ENCODE assay signal across 11 cellular contexts in genomic region chr7:74483402-74484336, GRCh38. TPM values are rescaled to one million over a fixed set of nuclear protein-coding genes. Genes with fewer than 3 reads are reported as not detected.
DNase-seq lines count a peak whose midpoint lies in the region; ATAC-seq, FAIRE-seq and TF ChIP-seq lines count a peak whose summit lies in the region.
"Had no signal": no experiment of that assay in that cellular context is flagged by ENCODE, and none has a peak within 500 bp of the region (broad histone marks: within the 10 kb centered on the region; RNA-seq: fewer than 3 reads in every experiment).

No MANE protein-coding gene starts in this region.

- H3K27me3 ChIP-seq in endothelial cell of umbilical vein (ENCODE audit: control insufficient read depth in 2 of 2, insufficient read depth in 2 of 2, low read length in 2 of 2), result no peaks in the 10 kb centered on the region
- no peaks in the 10 kb centered on the region for H3K27me3 ChIP-seq in neural progenitor cell

- peak overlapping the region; percentile 63 for H3K27ac Mint-ChIP-seq in neural progenitor cell
- no peak overlapping the region for H3K27ac Mint-ChIP-seq in endothelial cell (ENCODE audit: unreplicated experiment)
- H3K27ac Mint-ChIP-seq: activated CD8-positive, alpha-beta memory T cell treated with anti-CD3 and anti-CD28 coated beads, Interleukin-2, amount 10 ng/mL, durations not matched to agents 7 days and 5 days; effector memory CD8-positive, alpha-beta T cell had no signal

- H2AFZ ChIP-seq in endothelial cell of umbilical vein (ENCODE audit: low read depth, low read length) (no peak overlapping the region), neural progenitor cell (replicated peaks) (no peak overlapping the region)

- TF ChIP-seq POLR2A in endothelial cell of umbilical vein (IDR thresholded peaks at IDR 0.05; ENCODE audit: low read depth, low read length), result no peak

- H3K9ac ChIP-seq in endothelial cell of umbilical vein (replicated peaks; ENCODE audit: extremely low read depth, insufficient read depth, low read length) (no peak overlapping the region), neural progenitor cell (no peak overlapping the region)

- dilution Hi-C loops in endothelial cell of umbilical vein (cut with MboI; ENCODE audit: extremely low pct_ligation_motif_present, low sequenced_read_pairs), result no loop called here

- H3K27me3 Mint-ChIP-seq in neural progenitor cell (ENCODE audit: insufficient read depth, low read depth) (peaks cover 3% of the 10 kb centered on the region), endothelial cell (ENCODE audit: unreplicated experiment) (no peaks in the 10 kb centered on the region)

- no peak overlapping the region for H3K27ac ChIP-seq in endothelial cell of umbilical vein (ENCODE audit: insufficient read depth, low read depth, low read length)
- H3K27ac ChIP-seq in neural progenitor cell, result no peak overlapping the region
- H3K27ac ChIP-seq: HL-60 had no signal

- TF ChIP-seq CTCF in endothelial cell of umbilical vein (IDR thresholded peaks at IDR 0.05; ENCODE audit: extremely low read depth in 1 of 2, insufficient read depth in 1 of 2, low read depth in 1 of 2, low read length in 2 of 2), result no peak
- no peak for TF ChIP-seq CTCF in neural progenitor cell (IDR thresholded peaks at IDR 0.05)
- no peak for TF ChIP-seq CTCF in endothelial cell (IDR thresholded peaks at IDR 0.05; ENCODE audit: unreplicated experiment)

- POLR2A ChIA-PET in endothelial cell of umbilical vein (lab: Charles Lee), result no interaction called here

- no peaks in the 10 kb centered on the region for H3K9me3 Mint-ChIP-seq in neural progenitor cell
- H3K9me3 Mint-ChIP-seq in endothelial cell (ENCODE audit: unreplicated experiment), result no peaks in the 10 kb centered on the region
- H3K9me3 Mint-ChIP-seq: effector memory CD8-positive, alpha-beta T cell had no signal

- peaks cover 26% of the 10 kb centered on the region for H3F3A ChIP-seq in neural progenitor cell (ENCODE audit: low read depth)

- CTCF ChIA-PET in endothelial cell of umbilical vein (lab: Charles Lee), result interaction anchor here (1.0 to 1.3 kb wide), 2 partner anchors 10 to 33 kb away, joined by 3 to 4 read pairs; no protein-coding TSS in a partner anchor

- H3K36me3 Mint-ChIP-seq in neural progenitor cell (no peaks in the 10 kb centered on the region), endothelial cell (ENCODE audit: low read depth, unreplicated experiment) (no peaks in the 10 kb centered on the region)
- H3K36me3 Mint-ChIP-seq: activated CD8-positive, alpha-beta memory T cell treated with anti-CD3 and anti-CD28 coated beads, Interleukin-2, amount 10 ng/mL, durations not matched to agents 7 days and 5 days had no signal

- peak; percentile 45 for DNase-seq in AG20443 (ENCODE audit: low spot score)
- DNase-seq in NCI-H2171 treated with DMSO at 0.1 percent for 48 hours (lab: John Stamatoyannopoulos, UW), result peak; percentile 81
- no peak for DNase-seq in endothelial cell of umbilical vein (ENCODE audit: low read depth, low spot score)
- no peak for DNase-seq in neural progenitor cell (ENCODE audit: low spot score)
- DNase-seq in ureter (ENCODE audit: low spot score), result no peak
- DNase-seq in endothelial cell (ENCODE audit: low spot score), result no peak
- DNase-seq: activated CD8-positive, alpha-beta memory T cell treated with anti-CD3 and anti-CD28 coated beads, Interleukin-2, amount 10 ng/mL, durations not matched to agents 7 days and 5 days; effector memory CD8-positive, alpha-beta T cell had no signal

- H4K20me1 ChIP-seq in endothelial cell of umbilical vein (replicated peaks; ENCODE audit: control insufficient read depth, extremely low read depth, insufficient read depth, low read length), result no peaks in the 10 kb centered on the region
- peaks cover 99% of the 10 kb centered on the region for H4K20me1 ChIP-seq in neural progenitor cell (ENCODE audit: low read depth)

- H3K4me3 ChIP-seq in endothelial cell of umbilical vein (replicated peaks in 1 of 3; ENCODE audit: insufficient read depth in 1 of 3, low read depth in 1 of 3, low read length in 3 of 3) (no peak overlapping the region), neural progenitor cell (no peak overlapping the region)

- H3K36me3 ChIP-seq in endothelial cell of umbilical vein (ENCODE audit: control insufficient read depth in 2 of 2, extremely low read depth in 1 of 2, insufficient read depth in 2 of 2, low read length in 2 of 2) (no peaks in the 10 kb centered on the region), neural progenitor cell (no peaks in the 10 kb centered on the region)

- H3K4me1 Mint-ChIP-seq in neural progenitor cell (peaks cover 57% of the 10 kb centered on the region), endothelial cell (ENCODE audit: unreplicated experiment) (peaks cover 12% of the 10 kb centered on the region)
- H3K4me1 Mint-ChIP-seq: activated CD8-positive, alpha-beta memory T cell treated with anti-CD3 and anti-CD28 coated beads, Interleukin-2, amount 10 ng/mL, durations not matched to agents 7 days and 5 days had no signal

- peak; percentile 28 for FAIRE-seq in endothelial cell of umbilical vein (lab: Jason Lieb, UNC)

- BruUV-seq in endothelial cell of umbilical vein (replicated peaks; lab: Mats Ljungman, UMichigan), result no TSS peak

- intact Hi-C loops in endothelial cell of umbilical vein (cut with micrococcal nuclease), result no loop called here

- H3K79me2 ChIP-seq in endothelial cell of umbilical vein (ENCODE audit: control insufficient read depth, insufficient read depth, low read length) (peaks cover 3% of the 10 kb centered on the region), neural progenitor cell (ENCODE audit: low read depth) (peaks cover 100% of the 10 kb centered on the region)

- H3K9me1 ChIP-seq in endothelial cell of umbilical vein (replicated peaks; ENCODE audit: control insufficient read depth, extremely low read depth, insufficient read depth, low read length), result no peaks in the 10 kb centered on the region

- no peaks in the 10 kb centered on the region for H3K9me3 ChIP-seq in endothelial cell of umbilical vein (replicated peaks; ENCODE audit: control insufficient read depth, insufficient read depth, low read length)
- no peaks in the 10 kb centered on the region for H3K9me3 ChIP-seq in neural progenitor cell (ENCODE audit: low read depth)

- H3K4me2 ChIP-seq in endothelial cell of umbilical vein (ENCODE audit: insufficient read depth, low read length) (no peak overlapping the region), neural progenitor cell (no peak overlapping the region)

- H3K4me3 Mint-ChIP-seq in neural progenitor cell (peak overlapping the region; percentile 46), endothelial cell (ENCODE audit: unreplicated experiment) (no peak overlapping the region)
- H3K4me3 Mint-ChIP-seq: activated CD8-positive, alpha-beta memory T cell treated with anti-CD3 and anti-CD28 coated beads, Interleukin-2, amount 10 ng/mL, durations not matched to agents 7 days and 5 days; effector memory CD8-positive, alpha-beta T cell had no signal

- ATAC-seq in GM18873 (IDR thresholded peaks at IDR 0.05; ENCODE audit: low FRiP score, unreplicated experiment), result no peak
- ATAC-seq in HG02678 (IDR thresholded peaks at IDR 0.05; ENCODE audit: unreplicated experiment), result no peak
- ATAC-seq: activated CD8-positive, alpha-beta memory T cell treated with anti-CD3 and anti-CD28 coated beads, Interleukin-2, amount 10 ng/mL, durations not matched to agents 7 days and 5 days; effector memory CD8-positive, alpha-beta T cell had no signal

- H3K4me1 ChIP-seq in endothelial cell of umbilical vein (ENCODE audit: control insufficient read depth, extremely low read depth, insufficient read depth, low read length) (peaks cover 24% of the 10 kb centered on the region), neural progenitor cell (peaks cover 23% of the 10 kb centered on the region)

TF ChIP-seq in endothelial cell of umbilical vein, 7 proteins besides CTCF, POLR2A, EP300 and RAD21:
- TF ChIP-seq MAX (IDR thresholded peaks at IDR 0.05; ENCODE audit: insufficient read depth, insufficient read length) (no peak), FOS (IDR thresholded peaks at IDR 0.05; ENCODE audit: borderline replicate concordance, insufficient read depth, low read length) (no peak), POLR2AphosphoS5 (IDR thresholded peaks at IDR 0.05; ENCODE audit: insufficient read depth, low read depth, low read length) (no peak), EZH2 (IDR thresholded peaks at IDR 0.05; ENCODE audit: borderline replicate concordance, low read depth, low read length, severe bottlenecking) (no peak), JUN (IDR thresholded peaks at IDR 0.05; ENCODE audit: borderline replicate concordance, insufficient read depth, insufficient read length, low read depth) (no peak), GATA2 (IDR thresholded peaks at IDR 0.05; ENCODE audit: insufficient read depth, insufficient read length, low read depth, low read length) (no peak), MYC (IDR thresholded peaks at IDR 0.05; ENCODE audit: low read depth, low read length) (no peak)

RNA-seq across cellular contexts. Expression of gene GTF2IRD1, which starts 30.0 kb away (rescaled TPM):
- 24.2 and 24.7 TPM in 2 replicates for total RNA-seq in endothelial cell of umbilical vein
- 14.0 and 14.2 TPM in 2 replicates for polyA plus RNA-seq in endothelial cell of umbilical vein
- polyA plus RNA-seq in endothelial cell of umbilical vein (2011; cell fraction: cytosol; rRNA removed), result 16.7 and 18.1 TPM in 2 replicates
- polyA plus RNA-seq in endothelial cell of umbilical vein (2011; cell fraction: nucleus; rRNA removed), result 24.0 and 31.5 TPM in 2 replicates
- 18.6 and 26.7 TPM in 2 replicates for polyA plus RNA-seq in endothelial cell of umbilical vein (2012)
- 15.7 and 18.3 TPM in 2 replicates for polyA minus RNA-seq in endothelial cell of umbilical vein
- polyA minus RNA-seq in endothelial cell of umbilical vein (2011; cell fraction: cytosol; rRNA and poly(A)+ RNA removed), result 38.5 TPM
- polyA minus RNA-seq in endothelial cell of umbilical vein (2011; cell fraction: nucleus; rRNA and poly(A)+ RNA removed), result 12.3 and 16.7 TPM in 2 replicates
- total RNA-seq in neural progenitor cell (ENCODE audit: low replicate concordance), result 25.6 and 48.5 TPM in 2 replicates
- total RNA-seq in ureter, result 30.0 TPM
- total RNA-seq in endothelial cell (ENCODE audit: unreplicated experiment), result 32.6 TPM

Comparison
In these comparisons a context has a peak if more than half of its experiments do, and no peak if none do; other contexts are left out.
1. DNase-seq: peak in AG20443 (single experiment) and NCI-H2171 treated with DMSO at 0.1 percent for 48 hours (single experiment); none in endothelial cell of umbilical vein (single experiment), neural progenitor cell (single experiment), ureter (single experiment) and endothelial cell (single experiment).